Comparison of ENCODE assay signal across 12 cellular contexts in the genomic region with DNA sequence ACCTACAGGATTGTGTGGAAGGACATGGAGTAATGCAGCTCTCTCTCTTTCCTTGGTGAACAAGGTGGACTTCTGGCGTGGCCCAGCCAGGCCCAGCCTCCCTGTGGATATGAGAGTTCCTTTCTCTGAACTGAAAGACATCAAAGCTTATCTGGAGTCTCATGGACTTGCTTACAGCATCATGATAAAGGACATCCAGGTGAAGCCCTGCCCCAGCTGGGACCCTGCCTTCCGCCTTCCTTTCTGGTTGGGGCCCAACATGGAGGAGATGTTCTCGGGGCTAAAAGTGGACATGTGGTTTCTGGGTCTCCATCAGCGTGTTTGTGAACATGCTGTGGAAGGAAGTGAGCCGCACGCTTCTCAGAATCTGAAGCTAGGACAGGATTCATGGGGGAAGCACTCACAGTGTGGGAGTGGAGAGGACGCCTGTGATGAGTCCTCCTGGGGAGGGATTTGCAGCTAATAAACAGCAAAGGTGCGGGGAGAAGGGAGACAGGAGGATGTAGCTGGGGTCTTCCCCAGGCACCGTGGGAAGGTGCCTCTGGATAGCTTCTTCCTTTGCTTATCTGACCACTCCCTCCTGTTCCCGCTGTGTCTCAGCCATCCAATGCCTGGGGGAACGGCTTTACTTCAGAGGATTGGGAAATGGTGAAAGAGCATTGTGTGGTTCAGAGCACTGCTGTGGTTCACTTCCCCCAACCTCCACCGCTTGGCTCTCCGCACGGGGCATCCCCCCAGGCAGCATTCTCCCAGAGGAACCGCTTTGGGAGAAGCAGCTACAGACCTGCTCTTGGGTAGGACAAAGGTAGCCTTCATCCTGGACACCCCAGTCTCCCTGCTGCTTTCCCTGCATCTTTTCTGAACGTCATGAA. TPM values are rescaled to one million over a fixed set of nuclear protein-coding genes. Genes with fewer than 3 reads are reported as not detected.
DNase-seq lines count a peak whose midpoint lies in the region; ATAC-seq, FAIRE-seq and TF ChIP-seq lines count a peak whose summit lies in the region.
"Had no signal": no experiment of that assay in that cellular context is flagged by ENCODE, and none has a peak within 500 bp of the region (broad histone marks: within the 10 kb centered on the region; RNA-seq: fewer than 3 reads in every experiment).

No MANE protein-coding gene starts in this region.

- no peak for TF ChIP-seq POLR2A in HepG2 (IDR thresholded peaks at IDR 0.05; ENCODE audit: insufficient read depth in 1 of 2, low read depth in 2 of 2, low read length in 2 of 2)
- no peak for TF ChIP-seq POLR2A in right lobe of liver (IDR thresholded peaks at IDR 0.05)

- in situ Hi-C loops in HepG2 (cut with HindIII; ENCODE audit: extremely low pct_ligation_motif_present, low pct_unique_long_range_greater_than_20kb) (no loop called here), GM13977 (cut with MboI; ENCODE audit: low pct_unique_long_range_greater_than_20kb, low sequenced_read_pairs, unreplicated experiment) (no loop called here)

- H3K4me3 Mint-ChIP-seq in astrocyte (ENCODE audit: unreplicated experiment) = no peak overlapping the region
- H3K4me3 Mint-ChIP-seq: CD14-positive monocyte had no signal

- H3K79me2 ChIP-seq in HepG2 (ENCODE audit: insufficient read depth, low read length) (no peaks in the 10 kb centered on the region), astrocyte (ENCODE audit: insufficient read depth, low read length) (no peaks in the 10 kb centered on the region)

- peak; percentile 14; the same call in 1 of the 3 replicates for ATAC-seq in HepG2
- no peak for ATAC-seq in right lobe of liver

- H3K9me3 Mint-ChIP-seq in astrocyte (ENCODE audit: unreplicated experiment) = no peaks in the 10 kb centered on the region

- H3K27ac ChIP-seq in HepG2 (ENCODE audit: extremely low read length, insufficient read depth, low read length) (no peak overlapping the region), right lobe of liver (no peak overlapping the region), astrocyte (ENCODE audit: low read depth, low read length) (no peak overlapping the region)

- H3K4me1 Mint-ChIP-seq in astrocyte (ENCODE audit: low read depth, unreplicated experiment) = peaks cover 40% of the 10 kb centered on the region

- POLR2A ChIA-PET in HepG2 (lab: Yijun Ruan, JAX) = no interaction called here

- H4K20me1 ChIP-seq in HepG2 (ENCODE audit: insufficient read depth, low read length) (no peaks in the 10 kb centered on the region), astrocyte (ENCODE audit: insufficient read depth, low read length) (no peaks in the 10 kb centered on the region)

- intact Hi-C loops in HepG2 (cut with micrococcal nuclease; ENCODE audit: unreplicated experiment) (no loop called here), right lobe of liver (cut with DNase I) (no loop called here)

- H3K9me3 ChIP-seq in HepG2 (ENCODE audit: low read length) (no peaks in the 10 kb centered on the region), right lobe of liver (no peaks in the 10 kb centered on the region), astrocyte (ENCODE audit: insufficient read depth, low read depth, low read length) (no peaks in the 10 kb centered on the region)

- H3K36me3 Mint-ChIP-seq in astrocyte (ENCODE audit: low read depth, unreplicated experiment) = no peaks in the 10 kb centered on the region
- H3K36me3 Mint-ChIP-seq: CD14-positive monocyte had no signal

- no peak overlapping the region for H3K4me3 ChIP-seq in HepG2 (replicated peaks in 1 of 3; ENCODE audit: insufficient read depth in 1 of 3, low read depth in 2 of 3, low read length in 3 of 3)
- no peak overlapping the region for H3K4me3 ChIP-seq in right lobe of liver
- H3K4me3 ChIP-seq in astrocyte (ENCODE audit: insufficient read depth, low read depth, low read length) = no peak overlapping the region

- FAIRE-seq in HepG2 (lab: Jason Lieb, UNC) = no peak
- FAIRE-seq in astrocyte (lab: Jason Lieb, UNC) = no peak

- TF ChIP-seq CTCF in HepG2 (CRISPR knock-in tag; IDR thresholded peaks at IDR 0.05) (no peak), right lobe of liver (IDR thresholded peaks at IDR 0.05) (no peak), astrocyte (IDR thresholded peaks at IDR 0.05; ENCODE audit: insufficient read depth, low read depth, low read length) (no peak), GM13977 (IDR thresholded peaks at IDR 0.05; ENCODE audit: extremely low read depth, insufficient read depth, missing control alignments) (no peak)

- H3K4me1 ChIP-seq in HepG2 (ENCODE audit: insufficient read depth, low read length) (peaks cover 26% of the 10 kb centered on the region), right lobe of liver (no peaks in the 10 kb centered on the region), astrocyte (ENCODE audit: insufficient read depth, low read length) (peaks cover 23% of the 10 kb centered on the region)

- 39% methylated on average over 11 of the region's 16 CpGs for WGBS in HepG2 (ENCODE audit: low lambda C conversion rate)
- whole genome bisulfite sequencing in right lobe of liver (ENCODE audit: insufficient coverage, low coverage, low lambda C conversion rate, missing lambda C conversion rate) = 53% methylated on average over 14 of the region's 16 CpGs

- peaks cover 8% of the 10 kb centered on the region for H3K27me3 Mint-ChIP-seq in astrocyte (ENCODE audit: low read depth, unreplicated experiment)

- DNase-seq in HepG2 (ENCODE audit: low spot score) (no peak), right lobe of liver (no peak), astrocyte (ENCODE audit: low read depth) (no peak), kidney tubule cell (ENCODE audit: low spot score) (peak; percentile 9), iPS-NIHi11 (ENCODE audit: low spot score) (no peak), GM13977 (ENCODE audit: low spot score) (no peak)
- DNase-seq in activated T-cell treated with anti-CD3 and anti-CD28 coated beads, Interleukin-2, amount 50 U/mL, for 48 hours = no peak
- DNase-seq in stimulated activated CD4-positive, alpha-beta T cell treated with anti-CD3 and anti-CD28 coated beads, Interleukin-1b, Interleukin-23, amount 100 ng/mL, for 48 hours = no peak
- DNase-seq: activated naive CD4-positive, alpha-beta T cell treated with Interleukin-2 at 50 U/mL for 16 hours had no signal

- no TSS peak for BruUV-seq in HepG2 (replicated peaks; lab: Mats Ljungman, UMichigan)

- CTCF ChIA-PET in HepG2 (lab: Yijun Ruan, JAX; ENCODE audit: low intra/inter-chr PET ratio, low total read pairs) = no interaction called here

- peaks cover 5 to 19% of the 10 kb centered on the region in 2 experiments; a peak in 4 of 5 replicates for H3K27me3 ChIP-seq in HepG2 (ENCODE audit: control insufficient read depth in 1 of 2, insufficient read depth in 2 of 2, low read length in 2 of 2)
- H3K27me3 ChIP-seq in right lobe of liver = no peaks in the 10 kb centered on the region
- no peaks in the 10 kb centered on the region for H3K27me3 ChIP-seq in astrocyte (ENCODE audit: insufficient read depth, low read length)

- H3K36me3 ChIP-seq in HepG2 (replicated peaks in 1 of 2; ENCODE audit: control insufficient read depth in 1 of 2, insufficient read depth in 2 of 2, low read length in 2 of 2) = no peaks in the 10 kb centered on the region
- no peaks in the 10 kb centered on the region for H3K36me3 ChIP-seq in right lobe of liver
- no peaks in the 10 kb centered on the region for H3K36me3 ChIP-seq in astrocyte (ENCODE audit: insufficient read depth, low read length)

- H3K9ac ChIP-seq in HepG2 (ENCODE audit: insufficient read depth, low read depth, low read length) (no peak overlapping the region), astrocyte (ENCODE audit: low read length) (no peak overlapping the region)

- no peak overlapping the region for H3K27ac Mint-ChIP-seq in astrocyte (ENCODE audit: unreplicated experiment)
- H3K27ac Mint-ChIP-seq: CD14-positive monocyte had no signal

- TF ChIP-seq RAD21 in HepG2 (CRISPR knock-in tag; IDR thresholded peaks at IDR 0.05) = no peak

- H3K4me2 ChIP-seq in HepG2 (ENCODE audit: low read depth, low read length) (0 out of 2 replicates have a peak overlapping the region, but pooled peaks have one; percentile 5), astrocyte (ENCODE audit: low read length) (no peak overlapping the region)

- H2AFZ ChIP-seq in HepG2 (ENCODE audit: low read length) = no peak overlapping the region
- H2AFZ ChIP-seq in astrocyte (ENCODE audit: low read depth, low read length) = peak overlapping the region; percentile 6

- TF ChIP-seq EP300 in HepG2 (IDR thresholded peaks at IDR 0.05; ENCODE audit: low read depth in 2 of 2, low read length in 2 of 2) (no peak), HepG2 (CRISPR knock-in tag; IDR thresholded peaks at IDR 0.05; ENCODE audit: borderline replicate concordance) (no peak)

RNA-seq across cellular contexts. Expression of a gene that starts 5.5 kb away (rescaled TPM):
- total RNA-seq in HepG2 (2016; rRNA removed; fragmentation: Illumina TruSeq; extraction: Trizol) (not detected in 2 replicates), right lobe of liver (not detected), astrocyte (not detected in 2 replicates)
- not detected in 2 replicates for total RNA-seq in HepG2 (2016; cell fraction: cytosol; rRNA removed; fragmentation: Illumina TruSeq; extraction: Trizol; ENCODE audit: low read depth)
- total RNA-seq in HepG2 (2016; cell fraction: insoluble cytoplasmic fraction; rRNA removed; fragmentation: Illumina TruSeq; extraction: Trizol) = not detected in 2 replicates
- total RNA-seq in HepG2 (2016; cell fraction: membrane; rRNA removed; fragmentation: Illumina TruSeq; extraction: Trizol) = not detected in 2 replicates
- not detected in 2 replicates for total RNA-seq in HepG2 (2016; cell fraction: nucleus; rRNA removed; fragmentation: Illumina TruSeq; extraction: Trizol)
- polyA plus RNA-seq in HepG2 (2011; rRNA removed) = 0.30 and 0.48 TPM in 2 replicates
- 0.20 and 0.21 TPM in 2 replicates for polyA plus RNA-seq in HepG2 (2011; cell fraction: cytosol; rRNA removed)
- 1.4 and 1.6 TPM in 2 replicates for polyA plus RNA-seq in HepG2 (2011; cell fraction: nucleus; rRNA removed)
- 0.59 TPM in 1 of 2 replicates, not detected in the other for polyA plus RNA-seq in HepG2 (2012)
- 0.19 TPM in 1 of 2 replicates, not detected in the other for polyA plus RNA-seq in HepG2 (2016; cell fraction: cytosol; fragmentation: Illumina TruSeq; extraction: Trizol; ENCODE audit: low read depth)
- not detected in 2 replicates for polyA plus RNA-seq in HepG2 (2016; cell fraction: insoluble cytoplasmic fraction; fragmentation: Illumina TruSeq; extraction: Trizol; ENCODE audit: low read depth)
- 0.30 TPM in 1 of 2 replicates, not detected in the other for polyA plus RNA-seq in HepG2 (2016; cell fraction: membrane; fragmentation: Illumina TruSeq; extraction: Trizol; ENCODE audit: low read depth)
- polyA plus RNA-seq in HepG2 (2016; cell fraction: nucleus; fragmentation: Illumina TruSeq; extraction: Trizol; ENCODE audit: insufficient read depth, low read depth) = not detected in 2 replicates
- polyA minus RNA-seq in HepG2 (2011; rRNA and poly(A)+ RNA removed; ENCODE audit: low replicate concordance) = 1.0 TPM in 1 of 2 replicates, not detected in the other
- not detected in 2 replicates for polyA minus RNA-seq in HepG2 (2011; cell fraction: cytosol; rRNA and poly(A)+ RNA removed)
- polyA minus RNA-seq in HepG2 (2011; cell fraction: nucleus; rRNA and poly(A)+ RNA removed) = not detected in 2 replicates
- polyA plus RNA-seq: CD14-positive monocyte had no signal

RNA-seq across cellular contexts. Expression of a gene that starts 30.1 kb away (rescaled TPM):
- total RNA-seq in HepG2 (2016; rRNA removed; fragmentation: Illumina TruSeq; extraction: Trizol) (0.20 TPM in 1 of 2 replicates, not detected in the other), right lobe of liver (not detected), astrocyte (not detected in 2 replicates)
- 0.20 and 0.35 TPM in 2 replicates for total RNA-seq in HepG2 (2016; cell fraction: cytosol; rRNA removed; fragmentation: Illumina TruSeq; extraction: Trizol; ENCODE audit: low read depth)
- not detected in 2 replicates for total RNA-seq in HepG2 (2016; cell fraction: insoluble cytoplasmic fraction; rRNA removed; fragmentation: Illumina TruSeq; extraction: Trizol)
- 0.34 TPM in 1 of 2 replicates, not detected in the other for total RNA-seq in HepG2 (2016; cell fraction: membrane; rRNA removed; fragmentation: Illumina TruSeq; extraction: Trizol)
- not detected in 2 replicates for total RNA-seq in HepG2 (2016; cell fraction: nucleus; rRNA removed; fragmentation: Illumina TruSeq; extraction: Trizol)
- polyA plus RNA-seq in HepG2 (2011; rRNA removed) = 0.57 and 0.58 TPM in 2 replicates
- polyA plus RNA-seq in HepG2 (2011; cell fraction: cytosol; rRNA removed) = 0.42 and 0.77 TPM in 2 replicates
- 1.2 and 2.4 TPM in 2 replicates for polyA plus RNA-seq in HepG2 (2011; cell fraction: nucleus; rRNA removed)
- 0.16 TPM in 1 of 2 replicates, not detected in the other for polyA plus RNA-seq in HepG2 (2012)
- polyA plus RNA-seq in HepG2 (2016; cell fraction: cytosol; fragmentation: Illumina TruSeq; extraction: Trizol; ENCODE audit: low read depth) = 0.17 and 0.27 TPM in 2 replicates
- 0.22 TPM in 1 of 2 replicates, not detected in the other for polyA plus RNA-seq in HepG2 (2016; cell fraction: insoluble cytoplasmic fraction; fragmentation: Illumina TruSeq; extraction: Trizol; ENCODE audit: low read depth)
- 0.14 TPM in 1 of 2 replicates, not detected in the other for polyA plus RNA-seq in HepG2 (2016; cell fraction: membrane; fragmentation: Illumina TruSeq; extraction: Trizol; ENCODE audit: low read depth)
- polyA plus RNA-seq in HepG2 (2016; cell fraction: nucleus; fragmentation: Illumina TruSeq; extraction: Trizol; ENCODE audit: insufficient read depth, low read depth) = not detected in 2 replicates
- polyA minus RNA-seq in HepG2 (2011; rRNA and poly(A)+ RNA removed; ENCODE audit: low replicate concordance) = not detected in 2 replicates
- not detected in 2 replicates for polyA minus RNA-seq in HepG2 (2011; cell fraction: cytosol; rRNA and poly(A)+ RNA removed)
- 0.90 and 1.2 TPM in 2 replicates for polyA minus RNA-seq in HepG2 (2011; cell fraction: nucleus; rRNA and poly(A)+ RNA removed)
- total RNA-seq: epithelial cell of proximal tubule; T-helper 2 cell treated with Interferon-gamma antibody and Interleukin-4, amounts not matched to agents 100 ng/mL and 5 ng/mL, for 36 hours had no signal
- polyA plus RNA-seq: CD14-positive monocyte had no signal

RNA-seq across cellular contexts. Expression of a gene that starts 57.2 kb away (rescaled TPM):
- total RNA-seq in HepG2 (2016; rRNA removed; fragmentation: Illumina TruSeq; extraction: Trizol) (0.17 and 0.22 TPM in 2 replicates), right lobe of liver (not detected), astrocyte (98.6 and 111 TPM in 2 replicates)
- total RNA-seq in HepG2 (2016; cell fraction: cytosol; rRNA removed; fragmentation: Illumina TruSeq; extraction: Trizol; ENCODE audit: low read depth) = not detected in 2 replicates
- 0.24 TPM in 2 replicates for total RNA-seq in HepG2 (2016; cell fraction: insoluble cytoplasmic fraction; rRNA removed; fragmentation: Illumina TruSeq; extraction: Trizol)
- total RNA-seq in HepG2 (2016; cell fraction: membrane; rRNA removed; fragmentation: Illumina TruSeq; extraction: Trizol) = 0.06 TPM in 1 of 2 replicates, not detected in the other
- 0.88 and 1.2 TPM in 2 replicates for total RNA-seq in HepG2 (2016; cell fraction: nucleus; rRNA removed; fragmentation: Illumina TruSeq; extraction: Trizol)
- polyA plus RNA-seq in HepG2 (2011; rRNA removed) = 0.20 and 0.39 TPM in 2 replicates
- polyA plus RNA-seq in HepG2 (2011; cell fraction: cytosol; rRNA removed) = 0.11 and 0.32 TPM in 2 replicates
- polyA plus RNA-seq in HepG2 (2011; cell fraction: nucleus; rRNA removed) = 0.27 and 0.93 TPM in 2 replicates
- polyA plus RNA-seq in HepG2 (2012) = not detected in 2 replicates
- not detected in 2 replicates for polyA plus RNA-seq in HepG2 (2016; cell fraction: cytosol; fragmentation: Illumina TruSeq; extraction: Trizol; ENCODE audit: low read depth)
- polyA plus RNA-seq in HepG2 (2016; cell fraction: insoluble cytoplasmic fraction; fragmentation: Illumina TruSeq; extraction: Trizol; ENCODE audit: low read depth) = 0.58 TPM in 1 of 2 replicates, not detected in the other
- not detected in 2 replicates for polyA plus RNA-seq in HepG2 (2016; cell fraction: membrane; fragmentation: Illumina TruSeq; extraction: Trizol; ENCODE audit: low read depth)
- polyA plus RNA-seq in HepG2 (2016; cell fraction: nucleus; fragmentation: Illumina TruSeq; extraction: Trizol; ENCODE audit: insufficient read depth, low read depth) = 0.86 and 1.1 TPM in 2 replicates
- polyA minus RNA-seq in HepG2 (2011; rRNA and poly(A)+ RNA removed; ENCODE audit: low replicate concordance) = 0.12 and 15.7 TPM in 2 replicates
- 0.49 TPM in 1 of 2 replicates, not detected in the other for polyA minus RNA-seq in HepG2 (2011; cell fraction: cytosol; rRNA and poly(A)+ RNA removed)
- 0.50 TPM in 1 of 2 replicates, not detected in the other for polyA minus RNA-seq in HepG2 (2011; cell fraction: nucleus; rRNA and poly(A)+ RNA removed)
- total RNA-seq: T-helper 2 cell treated with Interferon-gamma antibody and Interleukin-4, amounts not matched to agents 100 ng/mL and 5 ng/mL, for 36 hours had no signal
- polyA plus RNA-seq: CD14-positive monocyte had no signal

Comparison
In these comparisons a context has a peak if more than half of its experiments do, and no peak if none do; other contexts are left out.
1. RNA of a gene that starts 57.2 kb away (total RNA-seq): 98.6 to 111 TPM in astrocyte; 0.06 to 1.2 TPM in HepG2 and not detected in right lobe of liver; every median in the first group is over 10 times any median in the second.